10 cellular contexts compared by ENCODE assay signal in the genomic region with DNA sequence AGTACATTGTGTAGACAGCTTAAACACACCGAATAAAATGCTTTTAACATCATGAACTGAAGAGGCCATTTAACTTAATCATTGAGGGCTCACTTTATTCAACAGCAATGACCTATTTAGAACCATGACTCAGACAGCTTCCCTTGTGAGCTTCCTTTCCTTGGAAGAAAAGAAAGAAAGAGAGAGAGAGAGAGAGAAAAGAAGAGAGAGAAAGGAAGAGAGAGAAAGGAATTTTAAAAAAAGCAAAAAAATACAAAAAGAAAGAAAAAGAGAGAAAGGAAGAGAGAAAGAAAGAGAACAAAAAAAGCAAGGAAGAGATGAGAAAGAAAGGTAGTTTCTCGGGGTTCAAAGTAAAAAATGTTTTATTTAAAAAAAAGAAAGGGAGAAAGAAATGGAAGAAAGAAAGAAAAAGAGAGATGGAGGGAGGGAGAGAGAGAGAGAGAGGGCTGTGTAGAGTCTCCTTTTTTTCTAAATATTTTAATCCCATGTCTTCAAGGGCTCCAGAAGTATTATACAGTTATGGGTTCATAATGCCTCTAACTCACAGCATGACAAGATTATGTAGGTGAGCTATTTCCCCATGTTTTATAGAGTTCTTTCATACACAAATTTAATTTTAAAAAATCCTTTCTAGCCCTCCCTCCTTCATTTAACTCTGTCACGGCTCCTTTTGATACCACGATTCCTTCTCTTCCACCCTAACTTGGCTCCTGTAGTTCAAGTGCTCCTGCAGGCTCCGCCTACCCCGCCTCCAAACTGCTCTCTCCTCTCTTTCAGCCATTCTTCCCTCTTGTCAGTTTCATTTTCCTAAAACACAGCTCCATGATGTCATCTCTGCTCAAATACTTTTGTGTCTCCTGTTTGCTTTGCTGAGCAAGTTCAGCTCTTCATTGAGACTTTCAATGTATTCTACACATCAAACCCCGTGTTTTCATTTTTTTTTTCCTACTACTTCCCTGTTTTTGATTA.
DNase-seq lines count a peak whose midpoint lies in the region; ATAC-seq and TF ChIP-seq lines count a peak whose summit lies in the region.
"Had no signal": no experiment of that assay in that cellular context is flagged by ENCODE, and none has a peak within 500 bp of the region (broad histone marks: within the 10 kb centered on the region; RNA-seq: fewer than 3 reads in every experiment).

No MANE protein-coding gene starts in this region.

- POLR2A ChIA-PET in activated naive CD8-positive, alpha-beta T cell treated with anti-CD3 and anti-CD28 coated beads, Interleukin-2, amount 10 ng/mL, durations not matched to agents 7 days and 5 days (lab: Charles Lee): interaction anchor here (0.7 kb wide), 2 partner anchors 21 to 224 kb away, joined by 7 read pairs; no protein-coding TSS in a partner anchor
- POLR2A ChIA-PET in CD8-positive, alpha-beta T cell (lab: Charles Lee): no interaction called here

- no peak overlapping the region for H3K4me3 ChIP-seq in CD8-positive, alpha-beta T cell (ENCODE audit: low read depth, low read length)

- H3K27ac Mint-ChIP-seq in T-helper 2 cell treated with Interferon-gamma antibody and Interleukin-4, amounts not matched to agents 5 μg/mL and 100 μg/mL, for 36 hours: peak overlapping the region; percentile 43
- peak overlapping the region; percentile 24 for H3K27ac Mint-ChIP-seq in activated naive CD8-positive, alpha-beta T cell treated with anti-CD3 and anti-CD28 coated beads, Interleukin-2, amount 10 ng/mL, durations not matched to agents 7 days and 5 days
- no peak overlapping the region for H3K27ac Mint-ChIP-seq in CD8-positive, alpha-beta T cell

- peak; percentile 44 for ATAC-seq in activated naive CD8-positive, alpha-beta T cell treated with anti-CD3 and anti-CD28 coated beads, Interleukin-2, amount 10 ng/mL, durations not matched to agents 7 days and 5 days (ENCODE audit: low read depth)
- ATAC-seq in CD8-positive, alpha-beta T cell: no peak
- no peak for ATAC-seq in HG02852 (IDR thresholded peaks at IDR 0.05; ENCODE audit: unreplicated experiment)

- CTCF ChIA-PET in CD8-positive, alpha-beta T cell (lab: Charles Lee): interaction anchor here (0.6 to 1.8 kb wide), 3 partner anchors 11 to 348 kb away, joined by 3 to 4 read pairs (median 3); a partner anchor contains a TSS

- H3K27me3 Mint-ChIP-seq in T-helper 2 cell treated with Interferon-gamma antibody and Interleukin-4, amounts not matched to agents 5 μg/mL and 100 μg/mL, for 36 hours (ENCODE audit: low read depth): peaks cover 2% of the 10 kb centered on the region
- H3K27me3 Mint-ChIP-seq in activated naive CD8-positive, alpha-beta T cell treated with anti-CD3 and anti-CD28 coated beads, Interleukin-2, amount 10 ng/mL, durations not matched to agents 7 days and 5 days: no peaks in the 10 kb centered on the region
- no peaks in the 10 kb centered on the region for H3K27me3 Mint-ChIP-seq in CD8-positive, alpha-beta T cell (ENCODE audit: low read depth)

- no peaks in the 10 kb centered on the region for H3K4me1 ChIP-seq in CD8-positive, alpha-beta T cell (ENCODE audit: insufficient read depth, low read length)

- no peaks in the 10 kb centered on the region for H3K9me3 ChIP-seq in CD8-positive, alpha-beta T cell (ENCODE audit: low read length)
- H3K9me3 ChIP-seq: neutrophil had no signal

- H3K4me3 Mint-ChIP-seq in T-helper 2 cell treated with Interferon-gamma antibody and Interleukin-4, amounts not matched to agents 5 μg/mL and 100 μg/mL, for 36 hours: no peak overlapping the region
- no peak overlapping the region for H3K4me3 Mint-ChIP-seq in activated naive CD8-positive, alpha-beta T cell treated with anti-CD3 and anti-CD28 coated beads, Interleukin-2, amount 10 ng/mL, durations not matched to agents 7 days and 5 days
- no peak overlapping the region for H3K4me3 Mint-ChIP-seq in CD8-positive, alpha-beta T cell
- H3K4me3 Mint-ChIP-seq: CD4-positive, CD25-positive, alpha-beta regulatory T cell had no signal

- H3K27ac ChIP-seq in substantia nigra (ENCODE audit: low read depth, low read length, poor library complexity, severe bottlenecking): peak overlapping the region; percentile 46
- no peak overlapping the region for H3K27ac ChIP-seq in CD8-positive, alpha-beta T cell (ENCODE audit: low read depth, low read length)
- H3K27ac ChIP-seq: neutrophil had no signal

- no peaks in the 10 kb centered on the region for H3K27me3 ChIP-seq in CD8-positive, alpha-beta T cell (ENCODE audit: insufficient read depth, low read length)
- H3K27me3 ChIP-seq: neutrophil had no signal

- no peaks in the 10 kb centered on the region for H3K36me3 Mint-ChIP-seq in T-helper 2 cell treated with Interferon-gamma antibody and Interleukin-4, amounts not matched to agents 5 μg/mL and 100 μg/mL, for 36 hours (ENCODE audit: low read depth)
- H3K36me3 Mint-ChIP-seq in activated naive CD8-positive, alpha-beta T cell treated with anti-CD3 and anti-CD28 coated beads, Interleukin-2, amount 10 ng/mL, durations not matched to agents 7 days and 5 days: no peaks in the 10 kb centered on the region
- no peaks in the 10 kb centered on the region for H3K36me3 Mint-ChIP-seq in CD8-positive, alpha-beta T cell
- H3K36me3 Mint-ChIP-seq: CD4-positive, CD25-positive, alpha-beta regulatory T cell had no signal

- H3K9me3 Mint-ChIP-seq in T-helper 2 cell treated with Interferon-gamma antibody and Interleukin-4, amounts not matched to agents 5 μg/mL and 100 μg/mL, for 36 hours: peaks cover 6% of the 10 kb centered on the region
- H3K9me3 Mint-ChIP-seq in activated naive CD8-positive, alpha-beta T cell treated with anti-CD3 and anti-CD28 coated beads, Interleukin-2, amount 10 ng/mL, durations not matched to agents 7 days and 5 days: peaks cover 2% of the 10 kb centered on the region
- no peaks in the 10 kb centered on the region for H3K9me3 Mint-ChIP-seq in CD8-positive, alpha-beta T cell

- DNase-seq in T-helper 2 cell treated with Interferon-gamma antibody and Interleukin-4, amounts not matched to agents 5 μg/mL and 100 μg/mL, for 36 hours (ENCODE audit: low spot score): no peak
- DNase-seq in T-helper 2 cell (no peak), hippocampal formation (lab: John Stamatoyannopoulos, UW) (peak; percentile 28 to 83), substantia nigra (lab: John Stamatoyannopoulos, UW) (peak in 28 of 49 donors; percentile 10 to 61 (median 34)), NCI-H1105 (lab: John Stamatoyannopoulos, UW) (no peak)
- DNase-seq in activated naive CD8-positive, alpha-beta T cell treated with anti-CD3 and anti-CD28 coated beads, Interleukin-2, amount 10 ng/mL, durations not matched to agents 7 days and 5 days: no peak
- no peak for DNase-seq in CD8-positive, alpha-beta T cell
- DNase-seq: CD4-positive, CD25-positive, alpha-beta regulatory T cell had no signal

- H3K36me3 ChIP-seq in CD8-positive, alpha-beta T cell (ENCODE audit: insufficient read depth, low read length): no peaks in the 10 kb centered on the region
- H3K36me3 ChIP-seq: neutrophil had no signal

- no peak for TF ChIP-seq CTCF in CD8-positive, alpha-beta T cell (IDR thresholded peaks at IDR 0.05)

- intact Hi-C loops in CD8-positive, alpha-beta T cell (cut with DNase I, micrococcal nuclease): no loop called here

- H3K4me1 Mint-ChIP-seq in T-helper 2 cell treated with Interferon-gamma antibody and Interleukin-4, amounts not matched to agents 5 μg/mL and 100 μg/mL, for 36 hours (ENCODE audit: low read depth): peaks cover 21% of the 10 kb centered on the region
- H3K4me1 Mint-ChIP-seq in activated naive CD8-positive, alpha-beta T cell treated with anti-CD3 and anti-CD28 coated beads, Interleukin-2, amount 10 ng/mL, durations not matched to agents 7 days and 5 days: peaks cover 31% of the 10 kb centered on the region
- peaks cover 30% of the 10 kb centered on the region for H3K4me1 Mint-ChIP-seq in CD8-positive, alpha-beta T cell (ENCODE audit: low read depth)

Comparison
In these comparisons a context has a peak if more than half of its experiments do, and no peak if none do; other contexts are left out.
1. DNase-seq: peak in hippocampal formation (2 of 2) and substantia nigra (28 of 49); none in T-helper 2 cell treated with Interferon-gamma antibody and Interleukin-4, amounts not matched to agents 5 μg/mL and 100 μg/mL, for 36 hours (single experiment), T-helper 2 cell (0 of 5), activated naive CD8-positive, alpha-beta T cell treated with anti-CD3 and anti-CD28 coated beads, Interleukin-2, amount 10 ng/mL, durations not matched to agents 7 days and 5 days (single experiment), NCI-H1105 (single experiment) and CD8-positive, alpha-beta T cell (0 of 7).